In genomic region chr11:12376259-12376971, GRCh38 we compare ENCODE assay signal across 10 cellular contexts. TPM values are rescaled to one million over a fixed set of nuclear protein-coding genes. Genes with fewer than 3 reads are reported as not detected.
DNase-seq lines count a peak whose midpoint lies in the region; ATAC-seq and TF ChIP-seq lines count a peak whose summit lies in the region.
"Had no signal": no experiment of that assay in that cellular context is flagged by ENCODE, and none has a peak within 500 bp of the region (broad histone marks: within the 10 kb centered on the region; RNA-seq: fewer than 3 reads in every experiment).

No MANE protein-coding gene starts in this region.

- no peaks in the 10 kb centered on the region for H4K20me1 ChIP-seq in H9 (ENCODE audit: control insufficient read depth, insufficient read depth, insufficient read length)

- no peaks in the 10 kb centered on the region for H3K36me3 ChIP-seq in right atrium auricular region

- peak overlapping the region; percentile 67 for H3K9ac ChIP-seq in H9 (ENCODE audit: extremely low read depth, insufficient read length, low read length)

- ATAC-seq in activated naive CD8-positive, alpha-beta T cell treated with anti-CD3 and anti-CD28 coated beads, Interleukin-2, amount 50 U/mL, for 24 hours, result no peak

- no peak overlapping the region for H3K4ac ChIP-seq in H9 (ENCODE audit: low read depth, low read length)

- no peak overlapping the region for H3K23ac ChIP-seq in H9 (ENCODE audit: insufficient read length, low read depth, low read length)

- no peak overlapping the region for H4K5ac ChIP-seq in H9 (ENCODE audit: insufficient read length, low read depth, low read length)

- peaks cover 4% of the 10 kb centered on the region; the same call in 1 of the 2 replicates for H3K27me3 ChIP-seq in H9 (ENCODE audit: insufficient read depth, low read length)
- H3K27me3 ChIP-seq in right atrium auricular region, result no peaks in the 10 kb centered on the region

- TF ChIP-seq CTCF in H9 (conservative IDR thresholded peaks at IDR 0.05) (no peak), right atrium auricular region (IDR thresholded peaks at IDR 0.05) (no peak)

- no peak overlapping the region; the same call in 1 of the 2 replicates for H3K14ac ChIP-seq in H9 (ENCODE audit: insufficient read depth, low read length)

- no peak overlapping the region for H2AK5ac ChIP-seq in H9 (ENCODE audit: insufficient read length, low read length)

- peak overlapping the region in 1 of 3 experiments; percentile 84; a peak in 1 of 7 replicates for H3K27ac Mint-ChIP-seq in H9
- no peak overlapping the region for H3K27ac Mint-ChIP-seq in activated naive CD8-positive, alpha-beta T cell treated with anti-CD3 and anti-CD28 coated beads, Interleukin-2, amount 50 U/mL, for 24 hours

- H3K9me3 ChIP-seq in H9 (ENCODE audit: control insufficient read depth, low read depth, low read length) (no peaks in the 10 kb centered on the region), right atrium auricular region (no peaks in the 10 kb centered on the region)

- H2BK15ac ChIP-seq in H9 (ENCODE audit: low read depth, low read length), result no peak overlapping the region

- no peak overlapping the region for H4K8ac ChIP-seq in H9 (replicated peaks; ENCODE audit: insufficient read length, low read depth, low read length)

- 0 out of 2 replicates have a peak, but pooled peaks cover 2% of the 10 kb centered on the region for H3K79me2 ChIP-seq in H9 (ENCODE audit: insufficient read depth, low read length)

- H2BK5ac ChIP-seq in H9 (ENCODE audit: insufficient read length, low read length), result no peak overlapping the region

- H4K91ac ChIP-seq in H9 (ENCODE audit: insufficient read length, low read depth, low read length), result no peak overlapping the region

- no peak overlapping the region for H2AFZ ChIP-seq in H9 (ENCODE audit: low read length)

- H3K4me2 ChIP-seq in H9 (ENCODE audit: insufficient read depth, insufficient read length, low read length), result peak overlapping the region; percentile 75

- H3K4me1 ChIP-seq in H9 (ENCODE audit: insufficient read depth, low read length) (peaks cover 8% of the 10 kb centered on the region; the same call in 1 of the 2 replicates), right atrium auricular region (peaks cover 0 to 40% of the 10 kb centered on the region in 2 donors)

- H2BK120ac ChIP-seq in H9 (ENCODE audit: low read depth, low read length, poor library complexity, severe bottlenecking), result no peak overlapping the region

- no peak overlapping the region for H3K56ac ChIP-seq in H9 (ENCODE audit: insufficient read length, low read depth, low read length)

- DNase-seq in H9 (no peak), right atrium auricular region (ENCODE audit: low spot score) (peak; percentile 72), GM19238 (ENCODE audit: insufficient read length, low spot score) (no peak), amygdala (lab: John Stamatoyannopoulos, UW) (no peak), COLO668 (lab: John Stamatoyannopoulos, UW; ENCODE audit: unreplicated experiment) (no peak), ecto neural progenitor cell (ENCODE audit: low spot score) (no peak)
- no peak for DNase-seq in activated naive CD8-positive, alpha-beta T cell treated with anti-CD3 and anti-CD28 coated beads, Interleukin-2, amount 50 U/mL, for 24 hours
- DNase-seq: GOT3; stimulated activated CD4-positive, alpha-beta T cell treated with anti-CD3 and anti-CD28 coated beads, Interleukin-12 subunit alpha, Interleukin-12 subunit beta, amount 100 ng/mL, for 4 hours had no signal

- no peak overlapping the region for H3T11ph ChIP-seq in H9 (ENCODE audit: low read length)

- peaks cover 26% of the 10 kb centered on the region for H3K27me3 Mint-ChIP-seq in H9 (ENCODE audit: low read depth)
- H3K27me3 Mint-ChIP-seq in activated naive CD8-positive, alpha-beta T cell treated with anti-CD3 and anti-CD28 coated beads, Interleukin-2, amount 50 U/mL, for 24 hours, result peaks cover 28% of the 10 kb centered on the region

- no peak overlapping the region for H2BK20ac ChIP-seq in H9 (ENCODE audit: low read depth, low read length, poor library complexity, severe bottlenecking)

- H3K4me3 ChIP-seq in right atrium auricular region (no peak overlapping the region), skin epidermis (peak overlapping the region in 1 of 7 experiments; percentile 47)

- no peaks in the 10 kb centered on the region for H3K79me1 ChIP-seq in H9 (ENCODE audit: insufficient read depth, low read depth, low read length, poor library complexity, severe bottlenecking)

- H3K27ac ChIP-seq in H9 (ENCODE audit: insufficient read length, low read depth, low read length), result no peak overlapping the region
- H3K27ac ChIP-seq in right atrium auricular region, result peak overlapping the region; percentile 95 to 99
- H3K27ac ChIP-seq in skin epidermis, result peak overlapping the region in 17 of 21 experiments; percentile 46 to 97 (median 89)

- H3K9me3 Mint-ChIP-seq in H9, result peaks cover 10 to 11% of the 10 kb centered on the region in 2 experiments
- no peaks in the 10 kb centered on the region for H3K9me3 Mint-ChIP-seq in activated naive CD8-positive, alpha-beta T cell treated with anti-CD3 and anti-CD28 coated beads, Interleukin-2, amount 50 U/mL, for 24 hours

- peaks cover 21% of the 10 kb centered on the region in 2 experiments for H3K4me1 Mint-ChIP-seq in H9
- peaks cover 6% of the 10 kb centered on the region for H3K4me1 Mint-ChIP-seq in activated naive CD8-positive, alpha-beta T cell treated with anti-CD3 and anti-CD28 coated beads, Interleukin-2, amount 50 U/mL, for 24 hours

- H3K36me3 Mint-ChIP-seq in H9 (ENCODE audit: insufficient read depth in 1 of 3, low read depth in 3 of 3), result peaks cover 0 to 12% (median 0%) of the 10 kb centered on the region in 3 experiments; a peak in 3 of 7 replicates
- no peaks in the 10 kb centered on the region for H3K36me3 Mint-ChIP-seq in activated naive CD8-positive, alpha-beta T cell treated with anti-CD3 and anti-CD28 coated beads, Interleukin-2, amount 50 U/mL, for 24 hours (ENCODE audit: low read depth)

- peaks cover 8% of the 10 kb centered on the region for H3K23me2 ChIP-seq in H9 (ENCODE audit: insufficient read length, low read depth, low read length, poor library complexity, severe bottlenecking)

- WGBS in H9 (ENCODE audit: extremely low coverage, insufficient read length, low lambda C conversion rate), result no CpG with 5 or more reads among the region's 11 CpGs

- peak overlapping the region; percentile 77 to 83 for H3K4me3 Mint-ChIP-seq in H9
- H3K4me3 Mint-ChIP-seq in activated naive CD8-positive, alpha-beta T cell treated with anti-CD3 and anti-CD28 coated beads, Interleukin-2, amount 50 U/mL, for 24 hours, result peak overlapping the region; percentile 41

- no peak overlapping the region for H3K18ac ChIP-seq in H9 (ENCODE audit: insufficient read length, low read depth, low read length)

- H2BK12ac ChIP-seq in H9 (ENCODE audit: insufficient read length, low read depth, low read length), result no peak overlapping the region

RNA-seq across cellular contexts. Expression of gene PARVA, which starts 1.0 kb away (rescaled TPM):
- 18.1 and 21.8 TPM in 2 replicates for total RNA-seq in H9 (2021)
- total RNA-seq in right atrium auricular region, result 10 to 100 TPM; 55.9 to 58.1 TPM
